ENCODE assay signal across 24 cellular contexts in genomic region chr12:79299447-79300198, GRCh38.
"Had no signal": no experiment of that assay in that cellular context is flagged by ENCODE, and none has a peak within 500 bp of the region (broad histone marks: within the 10 kb centered on the region; RNA-seq: fewer than 3 reads in every experiment).

No MANE protein-coding gene starts in this region.

- H3K4me1 Mint-ChIP-seq: activated B cell treated with CpG ODN at 0.5 μM for 24 hours; activated CD4-positive, alpha-beta T cell treated with anti-CD3 and anti-CD28 coated beads, Interleukin-2, amount 10 ng/mL, durations not matched to agents 24 days and 14 days; activated naive CD8-positive, alpha-beta T cell treated with anti-CD3 and anti-CD28 coated beads, Interleukin-2, amount 50 U/mL, for 24 hours; T-helper 17 cell had no signal

- H3K4me2 ChIP-seq: PC-9 had no signal

- H2AFZ ChIP-seq: PC-9 had no signal

- H3K4me1 ChIP-seq: ascending aorta, body of pancreas had no signal

- H3K4me3 Mint-ChIP-seq: activated B cell treated with CpG ODN at 0.5 μM for 24 hours; activated CD4-positive, alpha-beta T cell treated with anti-CD3 and anti-CD28 coated beads, Interleukin-2, amount 10 ng/mL, durations not matched to agents 24 days and 14 days; activated naive CD8-positive, alpha-beta T cell treated with anti-CD3 and anti-CD28 coated beads, Interleukin-2, amount 50 U/mL, for 24 hours; activated T-cell treated with anti-CD3 and anti-CD28 coated beads, Interleukin-2, amount 50 U/mL, for 4 hours; T-helper 17 cell had no signal

- DNase-seq: activated B cell treated with CpG ODN at 0.5 μM for 24 hours; activated CD4-positive, alpha-beta T cell treated with anti-CD3 and anti-CD28 coated beads for 1 hour; activated CD4-positive, alpha-beta T cell treated with anti-CD3 and anti-CD28 coated beads, Interleukin-2, amount 10 ng/mL, durations not matched to agents 24 days and 14 days; activated CD4-positive, alpha-beta T cell treated with anti-CD3 and anti-CD28 coated beads, Interleukin-2, amount 50 U/mL, for 48 hours; activated CD8-positive, alpha-beta memory T cell treated with anti-CD3 and anti-CD28 coated beads for 24 hours; activated effector memory CD4-positive, alpha-beta T cell treated with anti-CD3 and anti-CD28 coated beads, Interleukin-2, amount 50 U/mL, for 16 hours; activated naive CD4-positive, alpha-beta T cell treated with Interleukin-2 at 50 U/mL for 16 hours; activated naive CD8-positive, alpha-beta T cell treated with anti-CD3 and anti-CD28 coated beads, Interleukin-2, amount 50 U/mL, for 24 hours; activated T-cell treated with anti-CD3 and anti-CD28 coated beads, Interleukin-2, amount 50 U/mL, for 4 hours; amniotic stem cell; body of pancreas; MM.1S; NCI-H1105; NCI-H1436 treated with DMSO at 0.1 percent for 48 hours; NCI-H187; NCI-H2081; NCI-H524; T-helper 17 cell; T1000 had no signal

- H3K4me3 ChIP-seq: ascending aorta, body of pancreas, cardiac muscle cell, PC-9 had no signal

- H3K9me3 ChIP-seq: ascending aorta, body of pancreas had no signal

- H3K27me3 ChIP-seq: ascending aorta, body of pancreas, cardiac muscle cell had no signal

- H3K36me3 Mint-ChIP-seq: activated naive CD4-positive, alpha-beta T cell treated with anti-CD3 and anti-CD28 coated beads, Interleukin-2, amount 50 U/mL, for 72 hours had no signal

- H3K36me3 ChIP-seq: ascending aorta, cardiac muscle cell had no signal

- H3K27ac ChIP-seq: ascending aorta, body of pancreas, cardiac muscle cell, PC-9 had no signal

- H3K27me3 Mint-ChIP-seq: activated B cell treated with CpG ODN at 0.5 μM for 24 hours; activated CD4-positive, alpha-beta T cell treated with anti-CD3 and anti-CD28 coated beads, Interleukin-2, amount 10 ng/mL, durations not matched to agents 24 days and 14 days; activated naive CD8-positive, alpha-beta T cell treated with anti-CD3 and anti-CD28 coated beads, Interleukin-2, amount 50 U/mL, for 24 hours; T-helper 17 cell had no signal

- FAIRE-seq: TTC549 had no signal

- H3K9me3 Mint-ChIP-seq: activated B cell treated with CpG ODN at 0.5 μM for 24 hours; activated CD4-positive, alpha-beta T cell treated with anti-CD3 and anti-CD28 coated beads, Interleukin-2, amount 10 ng/mL, durations not matched to agents 24 days and 14 days; activated naive CD8-positive, alpha-beta T cell treated with anti-CD3 and anti-CD28 coated beads, Interleukin-2, amount 50 U/mL, for 24 hours had no signal

- H3K27ac Mint-ChIP-seq: activated B cell treated with CpG ODN at 0.5 μM for 24 hours; activated CD4-positive, alpha-beta T cell treated with anti-CD3 and anti-CD28 coated beads, Interleukin-2, amount 10 ng/mL, durations not matched to agents 24 days and 14 days; activated naive CD4-positive, alpha-beta T cell treated with anti-CD3 and anti-CD28 coated beads, Interleukin-2, amount 50 U/mL, for 72 hours; activated naive CD8-positive, alpha-beta T cell treated with anti-CD3 and anti-CD28 coated beads, Interleukin-2, amount 50 U/mL, for 24 hours; T-helper 17 cell had no signal
